9 cellular contexts compared by ENCODE assay signal in the genomic region with DNA sequence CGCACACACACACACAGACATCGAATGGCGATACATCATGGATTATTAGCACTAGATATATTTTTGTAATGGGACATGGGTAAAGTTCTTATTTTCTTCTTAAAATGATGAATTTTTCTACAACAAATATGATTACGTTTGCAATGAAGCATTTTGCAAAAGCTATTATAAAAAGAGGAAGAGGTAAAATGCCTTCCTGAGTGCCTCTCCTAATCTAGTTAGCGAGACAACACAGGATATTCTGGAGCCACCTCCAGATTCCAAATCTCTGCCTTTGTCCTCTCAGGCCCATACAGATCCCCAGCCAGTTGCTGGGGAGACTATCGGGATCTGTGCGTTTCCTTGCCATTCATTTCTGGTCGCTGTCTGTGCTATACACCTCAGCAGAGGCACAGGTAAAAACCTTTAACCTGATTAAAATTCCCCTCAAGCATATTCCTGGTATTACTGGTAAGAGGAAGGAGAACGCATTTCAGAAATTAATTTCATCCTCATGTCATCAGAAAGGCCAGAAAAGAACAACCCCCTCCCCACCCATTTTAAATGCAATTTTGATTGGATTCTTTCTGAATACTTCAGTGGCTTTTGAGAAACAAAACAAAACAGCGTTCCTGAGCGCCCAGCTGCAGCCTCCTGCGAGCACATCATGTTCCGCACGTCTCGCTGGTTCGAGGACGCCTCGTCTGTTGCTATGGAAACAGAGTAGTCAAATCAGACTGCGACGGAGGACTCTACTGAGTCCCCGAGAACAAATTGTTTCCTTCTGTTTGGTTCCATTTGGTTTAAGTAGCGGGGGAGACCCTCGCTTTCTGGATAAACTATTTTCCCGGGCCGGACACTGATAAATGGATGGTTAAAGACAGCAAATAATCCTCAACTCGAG.
A peak's percentile ranks its signal among the peaks of the same experiment; 100 is the strongest.
DNase-seq lines count a peak whose midpoint lies in the region; ATAC-seq, FAIRE-seq and TF ChIP-seq lines count a peak whose summit lies in the region.
"Had no signal": no experiment of that assay in that cellular context is flagged by ENCODE, and none has a peak within 500 bp of the region (broad histone marks: within the 10 kb centered on the region; RNA-seq: fewer than 3 reads in every experiment).

No MANE protein-coding gene starts in this region.

- peak overlapping the region; percentile 55 for H3K4me2 ChIP-seq in IMR-90 (ENCODE audit: low read depth, low read length)

- H3K18ac ChIP-seq in IMR-90 (ENCODE audit: low read depth, low read length) = peak overlapping the region; percentile 72; the same call in 1 of the 2 replicates

- in situ Hi-C loops in IMR-90 (cut with MboI; ENCODE audit: low sequenced_read_pairs) = no loop called here

- TF ChIP-seq CTCF in CD14-positive monocyte (IDR thresholded peaks at IDR 0.05) (no peak), IMR-90 (conservative IDR thresholded peaks at IDR 0.05; ENCODE audit: low read depth, low read length) (no peak), retinal pigment epithelial cell (conservative IDR thresholded peaks at IDR 0.05; ENCODE audit: low read depth, low read length) (no peak)

- no peak overlapping the region for H3K56ac ChIP-seq in IMR-90 (ENCODE audit: extremely low read depth, insufficient read depth, low read length)

- H3K36me3 Mint-ChIP-seq in CD14-positive monocyte = no peaks in the 10 kb centered on the region

- H2BK5ac ChIP-seq in IMR-90 (ENCODE audit: low read depth, low read length, poor library complexity, severe bottlenecking) = peak overlapping the region; percentile 30

- no peaks in the 10 kb centered on the region for H3K9me3 ChIP-seq in IMR-90 (ENCODE audit: control insufficient read depth, insufficient read depth, low read length)

- no peak overlapping the region for H2AK5ac ChIP-seq in IMR-90 (ENCODE audit: low read depth, low read length)

- DNase-seq in CD14-positive monocyte (ENCODE audit: low spot score) (peak; percentile 55), IMR-90 (peak; percentile 69), amygdala (lab: John Stamatoyannopoulos, UW) (peak in 47 of 56 donors; percentile 4 to 86 (median 48)), retinal pigment epithelial cell (ENCODE audit: low read depth) (peak; percentile 34), RCC 7860 (ENCODE audit: low spot score) (no peak)

- peak overlapping the region; percentile 24 for H3K4me3 ChIP-seq in IMR-90 (ENCODE audit: insufficient read depth, low read depth, low read length)
- peak overlapping the region; percentile 21 for H3K4me3 ChIP-seq in iPS-11a (ENCODE audit: low read depth, low read length)
- H3K4me3 ChIP-seq in retinal pigment epithelial cell (ENCODE audit: low read length) = peak overlapping the region; percentile 62
- H3K4me3 ChIP-seq: lung had no signal

- CTCF ChIA-PET in IMR-90 (lab: Yijun Ruan, JAX) = interaction anchor here (1.0 kb wide), 1 partner anchor 10 kb away, joined by 3 read pairs; no protein-coding TSS in a partner anchor

- H3K4me1 Mint-ChIP-seq in CD14-positive monocyte = peaks cover 20% of the 10 kb centered on the region

- H3K79me1 ChIP-seq in IMR-90 (ENCODE audit: low read depth in 1 of 2, low read length in 2 of 2) = no peaks in the 10 kb centered on the region

- no peak overlapping the region; the same call in 1 of the 2 replicates for H4K91ac ChIP-seq in IMR-90 (ENCODE audit: insufficient read depth, low read depth, low read length)

- WGBS in IMR-90 (ENCODE audit: extremely low coverage in 2 of 2, insufficient read length in 1 of 2), 2 experiments = 13% methylated on average over 8 of the region's 26 CpGs; no CpG with 5 or more reads in 1 of the 2 experiments

- H3K9me1 ChIP-seq in IMR-90 (ENCODE audit: insufficient read depth, low read length) = no peaks in the 10 kb centered on the region

- H3K27me3 Mint-ChIP-seq in CD14-positive monocyte (ENCODE audit: low read depth in 3 of 3) = peaks cover 17 to 25% (median 18%) of the 10 kb centered on the region in 3 donors

- no peak overlapping the region; the same call in 1 of the 2 replicates for H3K9ac ChIP-seq in IMR-90 (ENCODE audit: low read depth, low read length)

- peak overlapping the region; percentile 68 to 81 for H3K4me3 Mint-ChIP-seq in CD14-positive monocyte

- POLR2A ChIA-PET in IMR-90 (lab: Charles Lee; ENCODE audit: unreplicated experiment) = no interaction called here

- no peak for TF ChIP-seq RAD21 in IMR-90 (IDR thresholded peaks at IDR 0.05; ENCODE audit: low read length)

- H3K27ac Mint-ChIP-seq in CD14-positive monocyte = peak overlapping the region in 3 of 7 donors; percentile 50 to 51 (median 50)

- peaks cover 4% of the 10 kb centered on the region; the same call in 1 of the 2 replicates for H3K4me1 ChIP-seq in IMR-90 (ENCODE audit: control insufficient read depth, insufficient read depth, low read length)

- H3K23ac ChIP-seq in IMR-90 (ENCODE audit: low read depth, low read length) = no peak overlapping the region; the same call in 1 of the 2 replicates

- BruUV-seq in IMR-90 (replicated peaks; lab: Mats Ljungman, UMichigan) = no TSS peak

- no peak overlapping the region for H3K4ac ChIP-seq in IMR-90 (ENCODE audit: low read depth, low read length)

- peak overlapping the region; percentile 17 to 60; a peak in 2 of 4 replicates for H4K8ac ChIP-seq in IMR-90 (ENCODE audit: low read depth in 2 of 2, low read length in 2 of 2)

- no peak overlapping the region for H3K27ac ChIP-seq in IMR-90 (ENCODE audit: insufficient read depth, low read length)

- no peak overlapping the region for H2BK120ac ChIP-seq in IMR-90 (ENCODE audit: low read depth, low read length)

- intact Hi-C loops in CD14-positive monocyte (cut with micrococcal nuclease) (no loop called here), IMR-90 (cut with micrococcal nuclease) (no loop called here)

- H3K9me3 Mint-ChIP-seq in CD14-positive monocyte = peaks cover 0 to 3% (median 0%) of the 10 kb centered on the region in 7 donors

- H2BK15ac ChIP-seq in IMR-90 (ENCODE audit: low read depth, low read length) = no peak overlapping the region

- no peak overlapping the region for H2AK9ac ChIP-seq in IMR-90 (replicated peaks; ENCODE audit: low read depth, low read length, poor library complexity)

- H3K36me3 ChIP-seq in IMR-90 (ENCODE audit: control insufficient read depth, insufficient read depth, low read length) = no peaks in the 10 kb centered on the region

- 0 out of 2 replicates have a peak overlapping the region, but pooled peaks have one; percentile 5 for H2BK20ac ChIP-seq in IMR-90 (ENCODE audit: low read depth, low read length)

- no peak for FAIRE-seq in RCC 7860 (lab: Jason Lieb, UNC)

- dilution Hi-C loops in IMR-90 (cut with HindIII; ENCODE audit: low sequenced_read_pairs, unreplicated experiment) = no loop called here

- H4K20me1 ChIP-seq in IMR-90 (ENCODE audit: insufficient read depth, low read length) = no peaks in the 10 kb centered on the region

- no peak for TF ChIP-seq POLR2A in IMR-90 (IDR thresholded peaks at IDR 0.05; ENCODE audit: low read depth, low read length)

- H3K27me3 ChIP-seq in IMR-90 (ENCODE audit: control insufficient read depth, insufficient read depth, low read length) = no peaks in the 10 kb centered on the region

- H2AFZ ChIP-seq in IMR-90 (replicated peaks; ENCODE audit: low read length, poor library complexity) = peak overlapping the region; percentile 72

- peak overlapping the region; percentile 65; the same call in 1 of the 2 replicates for H4K5ac ChIP-seq in IMR-90 (ENCODE audit: low read depth, low read length)

- no peak overlapping the region; the same call in 1 of the 2 replicates for H3K14ac ChIP-seq in IMR-90 (replicated peaks; ENCODE audit: low read depth, low read length)

- ATAC-seq in GM21360 (IDR thresholded peaks at IDR 0.05; ENCODE audit: unreplicated experiment) (peak; percentile 90), IMR-90 (ENCODE audit: low read depth) (peak; percentile 71), HG03097 (IDR thresholded peaks at IDR 0.05; ENCODE audit: low FRiP score, unreplicated experiment) (no peak)

TF ChIP-seq in IMR-90, 13 proteins besides CTCF, POLR2A, EP300 and RAD21:
- TF ChIP-seq, protein P1, sequence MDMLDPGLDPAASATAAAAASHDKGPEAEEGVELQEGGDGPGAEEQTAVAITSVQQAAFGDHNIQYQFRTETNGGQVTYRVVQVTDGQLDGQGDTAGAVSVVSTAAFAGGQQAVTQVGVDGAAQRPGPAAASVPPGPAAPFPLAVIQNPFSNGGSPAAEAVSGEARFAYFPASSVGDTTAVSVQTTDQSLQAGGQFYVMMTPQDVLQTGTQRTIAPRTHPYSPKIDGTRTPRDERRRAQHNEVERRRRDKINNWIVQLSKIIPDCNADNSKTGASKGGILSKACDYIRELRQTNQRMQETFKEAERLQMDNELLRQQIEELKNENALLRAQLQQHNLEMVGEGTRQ (IDR thresholded peaks at IDR 0.05; ENCODE audit: low read depth, low read length) = no peak
- TF ChIP-seq MXI1 (IDR thresholded peaks at IDR 0.05; ENCODE audit: borderline replicate concordance, low read depth, low read length) = peak; percentile 77; the same call in 1 of the 2 replicates
TF ChIP-seq in IMR-90: peak in this region for 1.
